Comparison of ENCODE assay signal across 17 cellular contexts in genomic region chr21:36692125-36692843, GRCh38. TPM values are rescaled to one million over a fixed set of nuclear protein-coding genes. Genes with fewer than 3 reads are reported as not detected.
DNase-seq lines count a peak whose midpoint lies in the region; ATAC-seq, FAIRE-seq and TF ChIP-seq lines count a peak whose summit lies in the region.
"Had no signal": no experiment of that assay in that cellular context is flagged by ENCODE, and none has a peak within 500 bp of the region (broad histone marks: within the 10 kb centered on the region; RNA-seq: fewer than 3 reads in every experiment).

No MANE protein-coding gene starts in this region.

- H3K9me3 Mint-ChIP-seq in CD4-positive, alpha-beta T cell, result no peaks in the 10 kb centered on the region
- peaks cover 0 to 27% (median 0%) of the 10 kb centered on the region in 11 donors for H3K9me3 Mint-ChIP-seq in naive thymus-derived CD4-positive, alpha-beta T cell

- H3K4me1 ChIP-seq in K562 (replicated peaks in 1 of 2; ENCODE audit: control insufficient read depth in 2 of 2, insufficient read depth in 2 of 2, low read length in 2 of 2), result peaks cover 0 to 12% of the 10 kb centered on the region in 2 experiments; a peak in 1 of 5 replicates
- H3K4me1 ChIP-seq in naive thymus-derived CD4-positive, alpha-beta T cell (ENCODE audit: control insufficient read depth in 2 of 2, insufficient read depth in 2 of 2, low read length in 2 of 2), result peaks cover 0 to 7% of the 10 kb centered on the region in 2 donors
- H3K4me1 ChIP-seq: BE2C had no signal

- no peaks in the 10 kb centered on the region for H3K36me3 Mint-ChIP-seq in CD4-positive, alpha-beta T cell (ENCODE audit: low read depth)
- H3K36me3 Mint-ChIP-seq in naive thymus-derived CD4-positive, alpha-beta T cell, result peaks cover 0 to 8% (median 0%) of the 10 kb centered on the region in 5 donors

- H3K27ac Mint-ChIP-seq in CD4-positive, alpha-beta T cell, result no peak overlapping the region
- H3K27ac Mint-ChIP-seq in naive thymus-derived CD4-positive, alpha-beta T cell, result peak overlapping the region in 2 of 9 donors; percentile 28 to 51

- no peaks in the 10 kb centered on the region for H3K9me3 ChIP-seq in CD4-positive, alpha-beta T cell (ENCODE audit: control insufficient read depth, low read length)
- H3K9me3 ChIP-seq in K562 (replicated peaks; ENCODE audit: control insufficient read depth, insufficient read depth, low read depth, low read length), result peaks cover 5% of the 10 kb centered on the region
- no peaks in the 10 kb centered on the region for H3K9me3 ChIP-seq in naive thymus-derived CD4-positive, alpha-beta T cell (ENCODE audit: control insufficient read depth in 2 of 3, low read length in 3 of 3)
- H3K9me3 ChIP-seq: BE2C, left lung had no signal

- ATAC-seq in CD4-positive, alpha-beta T cell (ENCODE audit: poor library complexity), result no peak
- ATAC-seq in K562 (no peak), HG02763 (IDR thresholded peaks at IDR 0.05; ENCODE audit: unreplicated experiment) (no peak), GM21619 (IDR thresholded peaks at IDR 0.05; ENCODE audit: unreplicated experiment) (no peak)
- no peak for ATAC-seq in naive thymus-derived CD4-positive, alpha-beta T cell
- ATAC-seq: heart left ventricle had no signal

- H4K20me1 ChIP-seq in K562 (replicated peaks; ENCODE audit: control insufficient read depth, insufficient read depth, low read length), result no peaks in the 10 kb centered on the region

- H3K79me2 ChIP-seq in K562 (ENCODE audit: control insufficient read depth, insufficient read depth, low read length), result no peaks in the 10 kb centered on the region

- in situ Hi-C loops in GM13976 (cut with MboI; ENCODE audit: low sequenced_read_pairs, unreplicated experiment), result no loop called here
- in situ Hi-C loops in K562 (cut with MboI), result no loop called here
- in situ Hi-C loops in ACHN (cut with HindIII; ENCODE audit: low pct_ligation_motif_present, low pct_unique_long_range_greater_than_20kb, low sequenced_read_pairs), result no loop called here

- TF ChIP-seq EP300 in K562 (IDR thresholded peaks at IDR 0.05; ENCODE audit: low read length), result no peak

- TF ChIP-seq POLR2A in K562 (conservative IDR thresholded peaks at IDR 0.05), result no peak

- TF ChIP-seq RAD21 in K562 (CRISPR knock-in tag; conservative IDR thresholded peaks at IDR 0.05 in 1 of 2, IDR thresholded peaks at IDR 0.05 in 1 of 2), result no peak

- POLR2A ChIA-PET in CD4-positive, alpha-beta T cell (lab: Charles Lee), result no interaction called here
- POLR2A ChIA-PET in K562 (lab: Yijun Ruan, JAX), result interaction anchor here (0.9 to 1.4 kb wide), 5 partner anchors 11 to 272 kb away, joined by 3 to 4 read pairs (median 3); no protein-coding TSS in a partner anchor
- POLR2A ChIA-PET in naive thymus-derived CD4-positive, alpha-beta T cell (lab: Charles Lee), result no interaction called here

- H3K27me3 Mint-ChIP-seq in CD4-positive, alpha-beta T cell, result peaks cover 92% of the 10 kb centered on the region
- H3K27me3 Mint-ChIP-seq in naive thymus-derived CD4-positive, alpha-beta T cell, result peaks cover 88 to 95% (median 90%) of the 10 kb centered on the region in 5 donors

- no peak overlapping the region for H3K9ac ChIP-seq in K562 (ENCODE audit: insufficient read depth in 1 of 2, low read depth in 2 of 2, low read length in 2 of 2)

- no peak for TF ChIP-seq CTCF in CD4-positive, alpha-beta T cell (IDR thresholded peaks at IDR 0.05)
- TF ChIP-seq CTCF in GM13976 (IDR thresholded peaks at IDR 0.05; ENCODE audit: borderline replicate concordance, control extremely low read depth, extremely low read depth, insufficient read depth, missing control alignments), result no peak
- no peak for TF ChIP-seq CTCF in K562 (IDR thresholded peaks at IDR 0.05 in 2 of 3, conservative IDR thresholded peaks at IDR 0.05 in 1 of 3; ENCODE audit: insufficient read depth in 2 of 3, low read depth in 1 of 3, low read length in 3 of 3)

- CTCF ChIA-PET in CD4-positive, alpha-beta T cell (lab: Charles Lee), result no interaction called here
- CTCF ChIA-PET in K562 (lab: Yijun Ruan, JAX; ENCODE audit: low intra/inter-chr PET ratio), result no interaction called here
- CTCF ChIA-PET in naive thymus-derived CD4-positive, alpha-beta T cell (lab: Charles Lee), result no interaction called here

- H3K4me1 Mint-ChIP-seq in CD4-positive, alpha-beta T cell (ENCODE audit: low read depth), result peaks cover 25% of the 10 kb centered on the region
- H3K4me1 Mint-ChIP-seq in naive thymus-derived CD4-positive, alpha-beta T cell, result peaks cover 0 to 33% (median 24%) of the 10 kb centered on the region in 7 donors

- no peak for FAIRE-seq in K562 (lab: Jason Lieb, UNC)
- FAIRE-seq: urothelium cell line had no signal

- H2AFZ ChIP-seq in K562 (ENCODE audit: low read depth, low read length), result no peak overlapping the region

- H3K4me2 ChIP-seq in K562 (ENCODE audit: insufficient read depth, low read length), result no peak overlapping the region

- no peak overlapping the region for H3K4me3 ChIP-seq in K562
- no peak overlapping the region for H3K4me3 ChIP-seq in naive thymus-derived CD4-positive, alpha-beta T cell (ENCODE audit: low read length)
- H3K4me3 ChIP-seq: heart left ventricle, left lung had no signal

- intact Hi-C loops in CD4-positive, alpha-beta T cell (cut with DNase I, micrococcal nuclease), result loop anchor here (5.0 to 10.0 kb wide), 2 partner anchors 105 to 107 kb away; no protein-coding TSS in a partner anchor
- intact Hi-C loops in K562 (cut with micrococcal nuclease), result no loop called here
- intact Hi-C loops in naive thymus-derived CD4-positive, alpha-beta T cell (cut with micrococcal nuclease), result loop anchor here in 1 of 2 donors (5.0 kb wide), 1 partner anchor 105 kb away; no protein-coding TSS in a partner anchor

- H3K4me3 Mint-ChIP-seq in CD4-positive, alpha-beta T cell, result peak overlapping the region; percentile 30
- H3K4me3 Mint-ChIP-seq in naive thymus-derived CD4-positive, alpha-beta T cell, result peak overlapping the region in 8 of 10 donors; percentile 3 to 63 (median 44)

- no peak for DNase-seq in CD4-positive, alpha-beta T cell
- DNase-seq in GM13976 (ENCODE audit: low spot score), result peak; percentile 15
- DNase-seq in K562 (ENCODE audit: extremely low read depth in 1 of 4, low spot score in 3 of 4), result no peak
- DNase-seq in naive thymus-derived CD4-positive, alpha-beta T cell, result no peak
- DNase-seq in ACHN, result no peak
- DNase-seq in NCI-H2029 treated with DMSO at 0.1 percent for 48 hours (lab: John Stamatoyannopoulos, UW), result no peak
- DNase-seq: activated CD4-positive, alpha-beta T cell treated with anti-CD3 and anti-CD28 coated beads for 1 hour; amygdala; BE2C; DMS 273 treated with DMSO at 0.1 percent for 48 hours; heart left ventricle; stimulated activated CD4-positive, alpha-beta T cell treated with anti-CD3 and anti-CD28 coated beads, Interleukin-4, amount 100 ng/mL, for 4 hours had no signal

- H3K27me3 ChIP-seq in CD4-positive, alpha-beta T cell (ENCODE audit: control insufficient read depth, insufficient read depth, low read length), result peaks cover 81% of the 10 kb centered on the region
- H3K27me3 ChIP-seq in K562 (ENCODE audit: control insufficient read depth in 2 of 2, insufficient read depth in 2 of 2, low read length in 2 of 2), result peaks cover 70% of the 10 kb centered on the region in 2 experiments
- H3K27me3 ChIP-seq in naive thymus-derived CD4-positive, alpha-beta T cell (ENCODE audit: control insufficient read depth in 2 of 2, insufficient read depth in 2 of 2, low read length in 2 of 2), result peaks cover 0 to 40% of the 10 kb centered on the region in 2 donors

- no peaks in the 10 kb centered on the region for H3K9me1 ChIP-seq in K562 (ENCODE audit: control insufficient read depth, insufficient read depth, low read length)

- WGBS in K562 (ENCODE audit: insufficient coverage, low coverage, missing lambda C conversion rate), result 7% methylated on average over 34 of the region's 34 CpGs

- no peaks in the 10 kb centered on the region for H3K36me3 ChIP-seq in K562 (ENCODE audit: control insufficient read depth, insufficient read depth, low read length)
- H3K36me3 ChIP-seq in naive thymus-derived CD4-positive, alpha-beta T cell (ENCODE audit: control insufficient read depth in 2 of 3, insufficient read depth in 3 of 3, low read length in 3 of 3), result no peaks in the 10 kb centered on the region
- H3K36me3 ChIP-seq: BE2C, heart left ventricle, left lung had no signal

- no peak overlapping the region for H3K27ac ChIP-seq in CD4-positive, alpha-beta T cell (ENCODE audit: low read depth, low read length)
- H3K27ac ChIP-seq in K562 (ENCODE audit: extremely low read depth, low read depth, low read length), result no peak overlapping the region
- H3K27ac ChIP-seq in naive thymus-derived CD4-positive, alpha-beta T cell (ENCODE audit: low read depth, low read length), result no peak overlapping the region
- H3K27ac ChIP-seq: epithelial cell of prostate, heart left ventricle, left lung had no signal

- BruUV-seq in K562 (replicated peaks; lab: Mats Ljungman, UMichigan), result no TSS peak

TF ChIP-seq in K562, 482 proteins besides CTCF, POLR2A, EP300 and RAD21:
- TF ChIP-seq CEBPB (tag; IDR thresholded peaks at IDR 0.05) (0 out of 2 replicates have a peak, but pooled peaks have one; percentile 19), CBX8 (IDR thresholded peaks at IDR 0.05; ENCODE audit: borderline replicate concordance, extremely low read depth, low read depth, low read length, poor library complexity, severe bottlenecking) (peak; percentile 70), EGR1 (conservative IDR thresholded peaks at IDR 0.05) (no peak)

RNA-seq across cellular contexts. Expression of gene SIM2, which starts 6.6 kb away (rescaled TPM):
- not detected for total RNA-seq in CD4-positive, alpha-beta T cell
- total RNA-seq in K562 (2011; cell fraction: chromatin; rRNA removed; ENCODE audit: low replicate concordance), result not detected in 2 replicates
- total RNA-seq in K562 (2011; cell fraction: nucleolus; rRNA removed), result not detected in 2 replicates
- total RNA-seq in K562 (2011; cell fraction: nucleoplasm; rRNA removed), result not detected in 2 replicates
- total RNA-seq in K562 (2014; rRNA removed) (not detected in 2 replicates), K562 (2014; rRNA removed; fragmentation: Illumina TruSeq; extraction: Trizol) (not detected in 2 replicates), K562 (2015; rRNA removed; fragmentation: Illumina TruSeq; extraction: Trizol) (not detected in 2 replicates), K562 (2021) (0.11 TPM in 2 replicates)
- polyA plus RNA-seq in K562 (2011; rRNA removed) (not detected in 2 replicates), K562 (2014; fragmentation: Illumina TruSeq; extraction: Trizol) (not detected in 2 replicates), K562 (2014; fragmentation: Nextera tagmentation; extraction: Ambion mirVana) (under 1 TPM; 0.07 to 0.08 TPM), K562 (2014; rRNA removed) (not detected in 2 replicates)
- not detected in 2 replicates for polyA plus RNA-seq in K562 (2011; cell fraction: cytosol; rRNA removed)
- polyA plus RNA-seq in K562 (2011; cell fraction: nucleus; rRNA removed), result not detected in 2 replicates
- polyA plus RNA-seq in K562 (2012), result 0.14 and 0.35 TPM in 2 replicates
- not detected in 2 replicates for polyA minus RNA-seq in K562 (2011; rRNA and poly(A)+ RNA removed)
- polyA minus RNA-seq in K562 (2011; cell fraction: cytosol; rRNA and poly(A)+ RNA removed), result not detected in 2 replicates
- polyA minus RNA-seq in K562 (2011; cell fraction: nucleus; rRNA and poly(A)+ RNA removed), result not detected in 2 replicates
- under 1 TPM in 1 of 5 experiments, not detected in 4; 0.12 TPM for total RNA-seq in naive thymus-derived CD4-positive, alpha-beta T cell
- polyA plus RNA-seq in naive thymus-derived CD4-positive, alpha-beta T cell, result not detected
- total RNA-seq: left lung had no signal
